8 cellular contexts compared by ENCODE assay signal in the genomic region with DNA sequence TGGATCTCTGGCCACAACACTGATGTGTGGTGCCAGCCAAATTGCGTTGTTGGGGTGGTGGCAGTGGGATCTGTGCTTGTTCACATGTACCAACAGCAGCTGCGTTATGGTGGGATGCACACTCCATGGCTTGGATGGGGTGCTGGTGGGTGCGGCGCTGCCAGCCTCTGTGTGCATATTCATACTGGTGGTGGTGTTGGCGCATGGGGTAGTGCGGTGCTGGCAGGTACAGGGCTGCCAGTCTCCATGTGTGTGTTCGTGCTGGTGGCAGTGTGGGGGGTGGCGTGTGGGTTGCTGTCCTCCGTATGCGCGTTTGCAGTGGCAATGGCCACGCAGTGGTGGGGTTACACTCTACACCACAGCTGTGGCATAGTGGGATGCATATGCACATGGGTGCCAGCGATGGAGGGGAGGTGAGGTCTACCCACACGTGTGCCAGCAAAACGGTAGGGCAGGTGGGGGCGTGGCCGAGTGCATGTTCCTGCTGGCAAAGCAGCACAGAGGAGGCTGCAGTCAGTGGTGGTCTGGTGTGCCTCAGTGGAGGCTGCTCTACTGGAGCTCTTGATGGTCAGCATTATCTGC.
"Had no signal": no experiment of that assay in that cellular context is flagged by ENCODE, and none has a peak within 500 bp of the region (broad histone marks: within the 10 kb centered on the region; RNA-seq: fewer than 3 reads in every experiment).

No MANE protein-coding gene starts in this region.

- DNase-seq: H7, HFFc6, IMR-90 had no signal

- FAIRE-seq: K562 had no signal

- H3K4me3 ChIP-seq: GM23338, HAP-1, K562 had no signal

- H3K36me3 ChIP-seq: HAP-1 had no signal

- ATAC-seq: GM23338, HCT116, K562 had no signal

- H3K27ac ChIP-seq: HL-60 had no signal

- H3K4me2 ChIP-seq: GM23338 had no signal

- H2AFZ ChIP-seq: GM23338 had no signal

- H3K4me1 ChIP-seq: HAP-1 had no signal
